In genomic region chr4:2819244-2820215, GRCh38 we compare ENCODE assay signal across 10 cellular contexts. TPM values are rescaled to one million over a fixed set of nuclear protein-coding genes. Genes with fewer than 3 reads are reported as not detected.
A peak's percentile ranks its signal among the peaks of the same experiment; 100 is the strongest.
DNase-seq lines count a peak whose midpoint lies in the region; ATAC-seq and TF ChIP-seq lines count a peak whose summit lies in the region.
"Had no signal": no experiment of that assay in that cellular context is flagged by ENCODE, and none has a peak within 500 bp of the region (broad histone marks: within the 10 kb centered on the region; RNA-seq: fewer than 3 reads in every experiment).

No MANE protein-coding gene starts in this region.

- H3K9me3 Mint-ChIP-seq in activated naive CD4-positive, alpha-beta T cell treated with anti-CD3 and anti-CD28 coated beads, Interleukin-2, amount 10 ng/mL, durations not matched to agents 7 days and 5 days: no peaks in the 10 kb centered on the region
- no peaks in the 10 kb centered on the region for H3K9me3 Mint-ChIP-seq in activated naive CD4-positive, alpha-beta T cell treated with anti-CD3 and anti-CD28 coated beads, Interleukin-2, amount 50 U/mL, for 72 hours
- no peaks in the 10 kb centered on the region for H3K9me3 Mint-ChIP-seq in stimulated activated memory B cell treated with anti-CD40 and anti-IgM and Interleukin-4, amounts not matched to agents 10 μg/mL and 1 μg/mL and 100 μg/mL, for 72 hours

- H3K4me3 ChIP-seq in WERI-Rb-1 (ENCODE audit: low read depth, low read length) (peak overlapping the region; percentile 71), iPS-20b (ENCODE audit: low read length) (peak overlapping the region; percentile 60; the same call in 1 of the 2 replicates)

- peaks cover 50% of the 10 kb centered on the region for H3K36me3 ChIP-seq in WERI-Rb-1
- peaks cover 28% of the 10 kb centered on the region for H3K36me3 ChIP-seq in iPS-20b (ENCODE audit: insufficient read depth, low read depth, low read length)

- CTCF ChIA-PET in activated naive CD4-positive, alpha-beta T cell treated with anti-CD3 and anti-CD28 coated beads, Interleukin-2, amount 10 ng/mL, durations not matched to agents 7 days and 5 days (lab: Charles Lee): interaction anchor here (1.1 kb wide), 1 partner anchor 34 kb away, joined by 3 read pairs; no protein-coding TSS in a partner anchor

- peaks cover 49% of the 10 kb centered on the region for H3K36me3 Mint-ChIP-seq in activated naive CD4-positive, alpha-beta T cell treated with anti-CD3 and anti-CD28 coated beads, Interleukin-2, amount 10 ng/mL, durations not matched to agents 7 days and 5 days
- peaks cover 0 to 42% of the 10 kb centered on the region in 2 donors for H3K36me3 Mint-ChIP-seq in activated naive CD4-positive, alpha-beta T cell treated with anti-CD3 and anti-CD28 coated beads, Interleukin-2, amount 50 U/mL, for 72 hours
- peaks cover 28% of the 10 kb centered on the region for H3K36me3 Mint-ChIP-seq in stimulated activated memory B cell treated with anti-CD40 and anti-IgM and Interleukin-4, amounts not matched to agents 10 μg/mL and 1 μg/mL and 100 μg/mL, for 72 hours

- H3K27me3 Mint-ChIP-seq in activated naive CD4-positive, alpha-beta T cell treated with anti-CD3 and anti-CD28 coated beads, Interleukin-2, amount 10 ng/mL, durations not matched to agents 7 days and 5 days: no peaks in the 10 kb centered on the region
- H3K27me3 Mint-ChIP-seq in stimulated activated memory B cell treated with anti-CD40 and anti-IgM and Interleukin-4, amounts not matched to agents 10 μg/mL and 1 μg/mL and 100 μg/mL, for 72 hours: no peaks in the 10 kb centered on the region

- no peaks in the 10 kb centered on the region for H3K4me1 ChIP-seq in iPS-20b (ENCODE audit: insufficient read depth, low read length)

- H3K4me1 Mint-ChIP-seq in activated naive CD4-positive, alpha-beta T cell treated with anti-CD3 and anti-CD28 coated beads, Interleukin-2, amount 10 ng/mL, durations not matched to agents 7 days and 5 days: peaks cover 43% of the 10 kb centered on the region
- peaks cover 41% of the 10 kb centered on the region for H3K4me1 Mint-ChIP-seq in stimulated activated memory B cell treated with anti-CD40 and anti-IgM and Interleukin-4, amounts not matched to agents 10 μg/mL and 1 μg/mL and 100 μg/mL, for 72 hours

- H3K4me3 Mint-ChIP-seq in activated naive CD4-positive, alpha-beta T cell treated with anti-CD3 and anti-CD28 coated beads, Interleukin-2, amount 10 ng/mL, durations not matched to agents 7 days and 5 days: peak overlapping the region; percentile 48
- H3K4me3 Mint-ChIP-seq in stimulated activated memory B cell treated with anti-CD40 and anti-IgM and Interleukin-4, amounts not matched to agents 10 μg/mL and 1 μg/mL and 100 μg/mL, for 72 hours: peak overlapping the region; percentile 55

- H3K27me3 ChIP-seq in WERI-Rb-1 (ENCODE audit: insufficient read depth, low read depth, severe bottlenecking) (no peaks in the 10 kb centered on the region), iPS-20b (ENCODE audit: insufficient read depth, low read length) (peaks cover 9% of the 10 kb centered on the region; the same call in 1 of the 2 replicates)

- ATAC-seq in activated naive CD4-positive, alpha-beta T cell treated with anti-CD3 and anti-CD28 coated beads, Interleukin-2, amount 50 U/mL, for 72 hours: no peak
- ATAC-seq in stimulated activated memory B cell treated with anti-CD40 and anti-IgM and Interleukin-4, amounts not matched to agents 10 μg/mL and 1 μg/mL and 100 μg/mL, for 72 hours: no peak

- no peak overlapping the region for H3K27ac ChIP-seq in WERI-Rb-1
- H3K27ac ChIP-seq in iPS-20b (ENCODE audit: low read length): no peak overlapping the region

- no peak overlapping the region; the same call in 1 of the 2 replicates for H3K9ac ChIP-seq in iPS-20b (ENCODE audit: low read depth, low read length)

- peaks cover 6% of the 10 kb centered on the region for H3K9me3 ChIP-seq in WERI-Rb-1 (ENCODE audit: severe bottlenecking)
- H3K9me3 ChIP-seq in iPS-20b (ENCODE audit: insufficient read depth, low read depth, low read length): no peaks in the 10 kb centered on the region

- peak overlapping the region; percentile 64 for H3K27ac Mint-ChIP-seq in activated naive CD4-positive, alpha-beta T cell treated with anti-CD3 and anti-CD28 coated beads, Interleukin-2, amount 10 ng/mL, durations not matched to agents 7 days and 5 days
- peak overlapping the region in 1 of 2 donors; percentile 69 for H3K27ac Mint-ChIP-seq in activated naive CD4-positive, alpha-beta T cell treated with anti-CD3 and anti-CD28 coated beads, Interleukin-2, amount 50 U/mL, for 72 hours
- H3K27ac Mint-ChIP-seq in stimulated activated memory B cell treated with anti-CD40 and anti-IgM and Interleukin-4, amounts not matched to agents 10 μg/mL and 1 μg/mL and 100 μg/mL, for 72 hours: no peak overlapping the region

- no peak for TF ChIP-seq CTCF in WERI-Rb-1 (IDR thresholded peaks at IDR 0.05; ENCODE audit: low read depth, low read length)

- no peak for DNase-seq in activated naive CD4-positive, alpha-beta T cell treated with anti-CD3 and anti-CD28 coated beads, Interleukin-2, amount 10 ng/mL, durations not matched to agents 7 days and 5 days
- DNase-seq in activated naive CD4-positive, alpha-beta T cell treated with anti-CD3 and anti-CD28 coated beads, Interleukin-2, amount 50 U/mL, for 72 hours (ENCODE audit: low spot score in 2 of 2): no peak
- no peak for DNase-seq in WERI-Rb-1
- no peak for DNase-seq in NCI-H345 (lab: John Stamatoyannopoulos, UW)
- no peak for DNase-seq in NOMO-1 treated with dmso at 0.1 percent for 144 hours (lab: John Stamatoyannopoulos, UW; ENCODE audit: unreplicated experiment)
- DNase-seq in A172 (ENCODE audit: low spot score): no peak
- DNase-seq: activated CD4-positive, alpha-beta T cell treated with anti-CD3 and anti-CD28 coated beads for 4 hours; NCI-H2029 treated with DMSO at 0.1 percent for 48 hours had no signal

RNA-seq across cellular contexts. Expression of gene ADD1, which starts 24.1 kb away (rescaled TPM):
- 100 to 1,000 TPM; 216 to 239 TPM for total RNA-seq in activated naive CD4-positive, alpha-beta T cell treated with anti-CD3 and anti-CD28 coated beads, Interleukin-2, amount 50 U/mL, for 72 hours
- 166 and 199 TPM in 2 replicates for total RNA-seq in A172 (2014; rRNA removed; shearing (Covaris generic))

RNA-seq across cellular contexts. Expression of gene SH3BP2, which starts 26.6 kb away (rescaled TPM):
- 10 to 100 TPM; 56.6 to 77.6 TPM for total RNA-seq in activated naive CD4-positive, alpha-beta T cell treated with anti-CD3 and anti-CD28 coated beads, Interleukin-2, amount 50 U/mL, for 72 hours
- 37.4 and 56.9 TPM in 2 replicates for total RNA-seq in A172 (2014; rRNA removed; shearing (Covaris generic))
